11 cellular contexts compared by ENCODE assay signal in the genomic region with DNA sequence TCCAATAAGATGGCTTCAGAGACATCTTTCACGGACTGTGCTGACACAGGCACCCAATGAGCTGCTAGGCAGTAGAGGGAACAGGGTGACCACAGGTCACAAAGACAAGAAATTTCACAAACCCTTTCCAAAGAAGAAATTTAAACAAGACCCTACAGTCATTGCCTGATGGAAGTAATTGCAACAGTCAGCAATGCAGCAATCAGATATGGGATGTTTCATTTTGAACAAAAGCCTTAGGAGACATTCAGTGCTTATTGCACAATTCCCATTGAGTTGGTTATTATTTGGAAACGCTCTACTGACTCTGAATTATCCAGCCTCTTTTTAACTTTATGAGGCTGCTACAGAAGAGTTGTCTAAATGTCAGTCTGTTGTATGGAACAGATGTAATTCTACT.
DNase-seq lines count a peak whose midpoint lies in the region; ATAC-seq lines count a peak whose summit lies in the region.
"Had no signal": no experiment of that assay in that cellular context is flagged by ENCODE, and none has a peak within 500 bp of the region (broad histone marks: within the 10 kb centered on the region; RNA-seq: fewer than 3 reads in every experiment).

No MANE protein-coding gene starts in this region.

- H3K27ac Mint-ChIP-seq in activated T-helper 1 cell treated with anti-CD3 and anti-CD28 coated beads, Interleukin-12 subunit alpha, Interleukin-12 subunit beta, Interleukin-2, Interleukin-4 antibody, amounts not matched to agents 30 ng/mL and 10 ng/mL and 1 ng/mL, durations not matched to agents 14 hours and 24 hours and 36 hours = no peak overlapping the region
- H3K27ac Mint-ChIP-seq: T-helper 2 cell treated with Interferon-gamma antibody and Interleukin-4, amounts not matched to agents 5 μg/mL and 100 μg/mL, for 36 hours had no signal

- H4K8ac ChIP-seq in mesenchymal stem cell (ENCODE audit: low read length) = no peak overlapping the region

- peak overlapping the region in 1 of 2 experiments; percentile 43 for H3K18ac ChIP-seq in mesenchymal stem cell (ENCODE audit: low read depth in 1 of 2, low read length in 2 of 2)

- H2BK12ac ChIP-seq in mesenchymal stem cell (ENCODE audit: low read length in 2 of 2) = no peak overlapping the region

- intact Hi-C loops in activated T-helper 1 cell treated with anti-CD3 and anti-CD28 coated beads, Interleukin-12 subunit alpha, Interleukin-12 subunit beta, Interleukin-2, Interleukin-4 antibody, amounts not matched to agents 30 ng/mL and 10 ng/mL and 1 ng/mL, durations not matched to agents 14 hours and 24 hours and 36 hours (cut with micrococcal nuclease) = no loop called here

- no peak for ATAC-seq in HG03175 (IDR thresholded peaks at IDR 0.05; ENCODE audit: unreplicated experiment)
- no peak for ATAC-seq in HG03097 (IDR thresholded peaks at IDR 0.05; ENCODE audit: low FRiP score, unreplicated experiment)

- 93% methylated on average over 1 of the region's 2 CpGs for WGBS in mesenchymal stem cell

- no peaks in the 10 kb centered on the region for H3K36me3 Mint-ChIP-seq in activated T-helper 1 cell treated with anti-CD3 and anti-CD28 coated beads, Interleukin-12 subunit alpha, Interleukin-12 subunit beta, Interleukin-2, Interleukin-4 antibody, amounts not matched to agents 30 ng/mL and 10 ng/mL and 1 ng/mL, durations not matched to agents 14 hours and 24 hours and 36 hours (ENCODE audit: low read depth)

- H3K27me3 ChIP-seq in mesenchymal stem cell (ENCODE audit: control insufficient read depth in 1 of 2, insufficient read depth in 1 of 2, low read length in 2 of 2) = no peaks in the 10 kb centered on the region

- peak overlapping the region in 1 of 2 experiments; percentile 43 for H3K4me3 ChIP-seq in mesenchymal stem cell (ENCODE audit: insufficient read depth in 1 of 2, low read depth in 1 of 2, low read length in 2 of 2)

- no peak overlapping the region for H4K91ac ChIP-seq in mesenchymal stem cell (ENCODE audit: low read length)

- no peak overlapping the region for H3K23ac ChIP-seq in mesenchymal stem cell (ENCODE audit: low read length in 2 of 2)

- peak overlapping the region; percentile 59 for H2AK5ac ChIP-seq in mesenchymal stem cell (ENCODE audit: low read length, severe bottlenecking)

- H3K27ac ChIP-seq in mesenchymal stem cell (ENCODE audit: low read length, poor library complexity, severe bottlenecking) = peak overlapping the region; percentile 98

- H3K36me3 ChIP-seq in mesenchymal stem cell (ENCODE audit: control insufficient read depth in 1 of 2, insufficient read depth in 2 of 2, low read depth in 1 of 2, low read length in 2 of 2) = peaks cover 2 to 82% of the 10 kb centered on the region in 2 experiments

- no peak overlapping the region for H3K4me3 Mint-ChIP-seq in activated T-helper 1 cell treated with anti-CD3 and anti-CD28 coated beads, Interleukin-12 subunit alpha, Interleukin-12 subunit beta, Interleukin-2, Interleukin-4 antibody, amounts not matched to agents 30 ng/mL and 10 ng/mL and 1 ng/mL, durations not matched to agents 14 hours and 24 hours and 36 hours
- H3K4me3 Mint-ChIP-seq: T-helper 2 cell treated with Interferon-gamma antibody and Interleukin-4, amounts not matched to agents 5 μg/mL and 100 μg/mL, for 36 hours had no signal

- peaks cover 2% of the 10 kb centered on the region for H3K79me1 ChIP-seq in mesenchymal stem cell (replicated peaks; ENCODE audit: low read length, poor library complexity, severe bottlenecking)

- H3K9ac ChIP-seq in mesenchymal stem cell (ENCODE audit: low read length) = peak overlapping the region; percentile 7

- H3K9me3 ChIP-seq in mesenchymal stem cell (ENCODE audit: control insufficient read depth, low read length) = no peaks in the 10 kb centered on the region

- no peak overlapping the region for H3K14ac ChIP-seq in mesenchymal stem cell (ENCODE audit: low read length in 2 of 2)

- H3K4ac ChIP-seq in mesenchymal stem cell (ENCODE audit: low read depth in 1 of 2, low read length in 2 of 2) = no peak overlapping the region

- H2BK120ac ChIP-seq in mesenchymal stem cell (ENCODE audit: low read depth, low read length) = no peak overlapping the region

- H2AFZ ChIP-seq in mesenchymal stem cell (ENCODE audit: low read depth, low read length) = no peak overlapping the region

- no peaks in the 10 kb centered on the region for H3K9me3 Mint-ChIP-seq in activated T-helper 1 cell treated with anti-CD3 and anti-CD28 coated beads, Interleukin-12 subunit alpha, Interleukin-12 subunit beta, Interleukin-2, Interleukin-4 antibody, amounts not matched to agents 30 ng/mL and 10 ng/mL and 1 ng/mL, durations not matched to agents 14 hours and 24 hours and 36 hours
- H3K9me3 Mint-ChIP-seq: T-helper 2 cell treated with Interferon-gamma antibody and Interleukin-4, amounts not matched to agents 5 μg/mL and 100 μg/mL, for 36 hours had no signal

- H3K4me1 Mint-ChIP-seq in activated T-helper 1 cell treated with anti-CD3 and anti-CD28 coated beads, Interleukin-12 subunit alpha, Interleukin-12 subunit beta, Interleukin-2, Interleukin-4 antibody, amounts not matched to agents 30 ng/mL and 10 ng/mL and 1 ng/mL, durations not matched to agents 14 hours and 24 hours and 36 hours (ENCODE audit: low read depth) = peaks cover 8% of the 10 kb centered on the region

- peak overlapping the region; percentile 39 for H3K4me2 ChIP-seq in mesenchymal stem cell (ENCODE audit: low read length, poor library complexity, severe bottlenecking)

- H2BK5ac ChIP-seq in mesenchymal stem cell (ENCODE audit: low read depth, low read length, poor library complexity, severe bottlenecking) = peak overlapping the region; percentile 89

- no peaks in the 10 kb centered on the region for H3K27me3 Mint-ChIP-seq in activated T-helper 1 cell treated with anti-CD3 and anti-CD28 coated beads, Interleukin-12 subunit alpha, Interleukin-12 subunit beta, Interleukin-2, Interleukin-4 antibody, amounts not matched to agents 30 ng/mL and 10 ng/mL and 1 ng/mL, durations not matched to agents 14 hours and 24 hours and 36 hours (ENCODE audit: insufficient read depth)

- DNase-seq in EL (peak; percentile 28), NCI-H1436 (lab: John Stamatoyannopoulos, UW) (peak; percentile 47), amniotic epithelial cell (ENCODE audit: low read depth) (peak; percentile 85), mesenchymal stem cell (peak; percentile 84)
- DNase-seq in activated T-helper 1 cell treated with anti-CD3 and anti-CD28 coated beads, Interleukin-12 subunit alpha, Interleukin-12 subunit beta, Interleukin-2, Interleukin-4 antibody, amounts not matched to agents 30 ng/mL and 10 ng/mL and 1 ng/mL, durations not matched to agents 14 hours and 24 hours and 36 hours (ENCODE audit: low spot score) = no peak
- DNase-seq: activated CD4-positive, alpha-beta T cell treated with anti-CD3 and anti-CD28 coated beads, Interleukin-2, amount 50 U/mL, for 4 hours; activated gamma-delta T cell; erythroblast had no signal

- H2BK15ac ChIP-seq in mesenchymal stem cell (ENCODE audit: low read depth, poor library complexity, severe bottlenecking) = no peak overlapping the region

- H3K4me1 ChIP-seq in mesenchymal stem cell (ENCODE audit: control insufficient read depth, insufficient read depth, low read depth, low read length) = peaks cover 2% of the 10 kb centered on the region
